In genomic region chr2:155309483-155309882, GRCh38 we compare ENCODE assay signal across 14 cellular contexts.
"Had no signal": no experiment of that assay in that cellular context is flagged by ENCODE, and none has a peak within 500 bp of the region (broad histone marks: within the 10 kb centered on the region; RNA-seq: fewer than 3 reads in every experiment).

No MANE protein-coding gene starts in this region.

- H3K9me3 Mint-ChIP-seq: neural crest cell; stimulated activated naive CD8-positive, alpha-beta T cell treated with anti-CD3 and anti-CD28 coated beads, Interleukin-15, amount 100 ng/mL, for 72 hours had no signal

- H3K36me3 ChIP-seq: adrenal gland, gastrocnemius medialis, heart right ventricle, pancreas, thoracic aorta had no signal

- H3K27me3 ChIP-seq: adrenal gland, gastrocnemius medialis, heart right ventricle, pancreas had no signal

- H3K4me3 ChIP-seq: adrenal gland, coronary artery, gastrocnemius medialis, heart right ventricle, pancreas, thoracic aorta had no signal

- H3K9me3 ChIP-seq: adrenal gland, gastrocnemius medialis, heart right ventricle, pancreas, thoracic aorta had no signal

- H3K27me3 Mint-ChIP-seq: stimulated activated naive CD8-positive, alpha-beta T cell treated with anti-CD3 and anti-CD28 coated beads, Interleukin-15, amount 100 ng/mL, for 72 hours had no signal

- ATAC-seq: activated CD4-positive, CD25-positive, alpha-beta regulatory T cell treated with anti-CD3 and anti-CD28 coated beads, Interleukin-2, amount 50 U/mL, for 24 hours; gastrocnemius medialis; heart right ventricle; pancreas; stimulated activated naive CD8-positive, alpha-beta T cell treated with anti-CD3 and anti-CD28 coated beads, Interleukin-15, amount 100 ng/mL, for 72 hours had no signal

- DNase-seq: activated naive CD4-positive, alpha-beta T cell treated with anti-CD3 and anti-CD28 coated beads, Interleukin-2, amount 50 U/mL, for 16 hours; adrenal gland; caudate nucleus; effector memory CD4-positive, alpha-beta T cell; gastrocnemius medialis; heart right ventricle; pancreas; stimulated activated CD4-positive, alpha-beta T cell treated with anti-CD3 and anti-CD28 coated beads, Interleukin-4, amount 100 ng/mL, for 1 hour; stimulated activated naive CD8-positive, alpha-beta T cell treated with anti-CD3 and anti-CD28 coated beads, Interleukin-15, amount 100 ng/mL, for 72 hours had no signal

- H3K4me1 ChIP-seq: adrenal gland, gastrocnemius medialis, heart right ventricle, pancreas had no signal

- H3K4me1 Mint-ChIP-seq: neural crest cell; stimulated activated naive CD8-positive, alpha-beta T cell treated with anti-CD3 and anti-CD28 coated beads, Interleukin-15, amount 100 ng/mL, for 72 hours had no signal

- H3K4me3 Mint-ChIP-seq: neural crest cell; stimulated activated naive CD8-positive, alpha-beta T cell treated with anti-CD3 and anti-CD28 coated beads, Interleukin-15, amount 100 ng/mL, for 72 hours had no signal

- H3K27ac Mint-ChIP-seq: stimulated activated naive CD8-positive, alpha-beta T cell treated with anti-CD3 and anti-CD28 coated beads, Interleukin-15, amount 100 ng/mL, for 72 hours had no signal

- H3K27ac ChIP-seq: adrenal gland, coronary artery, epithelial cell of prostate, gastrocnemius medialis, heart right ventricle, pancreas, thoracic aorta had no signal
